Comparison of ENCODE assay signal across 8 cellular contexts in genomic region chr1:28508435-28508754, GRCh38. TPM values are rescaled to one million over a fixed set of nuclear protein-coding genes. Genes with fewer than 3 reads are reported as not detected.
DNase-seq lines count a peak whose midpoint lies in the region; ATAC-seq and TF ChIP-seq lines count a peak whose summit lies in the region.

No MANE protein-coding gene starts in this region.

- H3K4me1 ChIP-seq in tibial artery, result peaks cover 0 to 57% (median 39%) of the 10 kb centered on the region in 4 donors

- intact Hi-C loops in tibial artery (cut with DNase I; ENCODE audit: low total_unique reads), result loop anchor here (10.0 kb wide), 1 partner anchor 254 kb away; the partner anchor contains the start of gene SESN2

- H3K36me3 Mint-ChIP-seq in activated CD4-positive, alpha-beta T cell treated with anti-CD3 and anti-CD28 coated beads, Interleukin-2, amount 10 ng/mL, durations not matched to agents 7 days and 5 days (ENCODE audit: low read depth), result peaks cover 69% of the 10 kb centered on the region
- peaks cover 56% of the 10 kb centered on the region for H3K36me3 Mint-ChIP-seq in activated T-cell treated with anti-CD3 and anti-CD28 coated beads, Interleukin-2, amount 50 U/mL, for 4 hours (ENCODE audit: insufficient read depth)

- no peak for TF ChIP-seq CTCF in tibial artery (IDR thresholded peaks at IDR 0.05)

- H3K27ac ChIP-seq in tibial artery, result peak overlapping the region in 1 of 2 donors; percentile 79

- DNase-seq in activated CD4-positive, alpha-beta T cell treated with anti-CD3 and anti-CD28 coated beads, Interleukin-2, amount 10 ng/mL, durations not matched to agents 7 days and 5 days, result no peak
- no peak for DNase-seq in activated CD4-positive, alpha-beta T cell treated with anti-CD3 and anti-CD28 coated beads for 1 hour
- no peak for DNase-seq in activated T-cell treated with anti-CD3 and anti-CD28 coated beads, Interleukin-2, amount 50 U/mL, for 4 hours
- DNase-seq in tibial artery (no peak), occipital lobe (lab: John Stamatoyannopoulos, UW) (no peak)

- no peaks in the 10 kb centered on the region for H3K9me3 ChIP-seq in iPS-18c (ENCODE audit: control insufficient read depth, insufficient read depth, low read length)
- H3K9me3 ChIP-seq in tibial artery, result no peaks in the 10 kb centered on the region

- H3K27me3 Mint-ChIP-seq in activated CD4-positive, alpha-beta T cell treated with anti-CD3 and anti-CD28 coated beads, Interleukin-2, amount 10 ng/mL, durations not matched to agents 7 days and 5 days, result no peaks in the 10 kb centered on the region
- peaks cover 7% of the 10 kb centered on the region for H3K27me3 Mint-ChIP-seq in activated T-cell treated with anti-CD3 and anti-CD28 coated beads, Interleukin-2, amount 50 U/mL, for 4 hours (ENCODE audit: low read depth)

- no peak for ATAC-seq in activated T-cell treated with anti-CD3 and anti-CD28 coated beads, Interleukin-2, amount 50 U/mL, for 4 hours
- no peak for ATAC-seq in GM18858 (IDR thresholded peaks at IDR 0.05; ENCODE audit: unreplicated experiment)
- no peak for ATAC-seq in HG02885 (IDR thresholded peaks at IDR 0.05; ENCODE audit: poor library complexity, unreplicated experiment)

- H3K4me1 Mint-ChIP-seq in activated CD4-positive, alpha-beta T cell treated with anti-CD3 and anti-CD28 coated beads, Interleukin-2, amount 10 ng/mL, durations not matched to agents 7 days and 5 days, result peaks cover 50% of the 10 kb centered on the region
- H3K4me1 Mint-ChIP-seq in activated T-cell treated with anti-CD3 and anti-CD28 coated beads, Interleukin-2, amount 50 U/mL, for 4 hours (ENCODE audit: low read depth), result peaks cover 30% of the 10 kb centered on the region

- POLR2A ChIA-PET in activated CD4-positive, alpha-beta T cell treated with anti-CD3 and anti-CD28 coated beads, Interleukin-2, amount 10 ng/mL, durations not matched to agents 7 days and 5 days (lab: Charles Lee), result interaction anchor here (1.8 kb wide), 1 partner anchor 259 kb away, joined by 5 read pairs; no protein-coding TSS in a partner anchor

- CTCF ChIA-PET in activated CD4-positive, alpha-beta T cell treated with anti-CD3 and anti-CD28 coated beads, Interleukin-2, amount 10 ng/mL, durations not matched to agents 7 days and 5 days (lab: Charles Lee), result no interaction called here

- H3K4me3 Mint-ChIP-seq in activated CD4-positive, alpha-beta T cell treated with anti-CD3 and anti-CD28 coated beads, Interleukin-2, amount 10 ng/mL, durations not matched to agents 7 days and 5 days, result peak overlapping the region; percentile 96
- peak overlapping the region; percentile 100 for H3K4me3 Mint-ChIP-seq in activated T-cell treated with anti-CD3 and anti-CD28 coated beads, Interleukin-2, amount 50 U/mL, for 4 hours

- H3K36me3 ChIP-seq in tibial artery, result peaks cover 44 to 55% (median 53%) of the 10 kb centered on the region in 3 donors

- H3K27me3 ChIP-seq in tibial artery, result no peaks in the 10 kb centered on the region

- peak overlapping the region; percentile 98 for H3K27ac Mint-ChIP-seq in activated CD4-positive, alpha-beta T cell treated with anti-CD3 and anti-CD28 coated beads, Interleukin-2, amount 10 ng/mL, durations not matched to agents 7 days and 5 days

- H3K9me3 Mint-ChIP-seq in activated CD4-positive, alpha-beta T cell treated with anti-CD3 and anti-CD28 coated beads, Interleukin-2, amount 10 ng/mL, durations not matched to agents 7 days and 5 days, result no peaks in the 10 kb centered on the region
- H3K9me3 Mint-ChIP-seq in activated T-cell treated with anti-CD3 and anti-CD28 coated beads, Interleukin-2, amount 50 U/mL, for 4 hours, result no peaks in the 10 kb centered on the region

- peak overlapping the region; percentile 83 for H3K4me3 ChIP-seq in iPS-18c (ENCODE audit: insufficient read depth, low read depth, low read length)
- peak overlapping the region; percentile 70 to 75 for H3K4me3 ChIP-seq in tibial artery

RNA-seq across cellular contexts. Expression of gene RCC1, which starts 2.6 kb away (rescaled TPM):
- total RNA-seq in activated CD4-positive, alpha-beta T cell treated with anti-CD3 and anti-CD28 coated beads, Interleukin-2, amount 10 ng/mL, durations not matched to agents 7 days and 5 days, result 10 to 100 TPM; 76.2 to 76.5 TPM
- total RNA-seq in activated T-cell treated with anti-CD3 and anti-CD28 coated beads, Interleukin-2, amount 50 U/mL, for 4 hours, result 100 to 1,000 TPM; 106 to 149 (median 139) TPM
- total RNA-seq in occipital lobe, result 13.4 TPM

RNA-seq across cellular contexts. Expression of gene TRNAU1AP, which starts 44.5 kb away (rescaled TPM):
- total RNA-seq in activated CD4-positive, alpha-beta T cell treated with anti-CD3 and anti-CD28 coated beads, Interleukin-2, amount 10 ng/mL, durations not matched to agents 7 days and 5 days, result 10 to 100 TPM; 69.3 to 70.6 TPM
- 10 to 100 TPM; 37.4 to 44.1 (median 37.7) TPM for total RNA-seq in activated T-cell treated with anti-CD3 and anti-CD28 coated beads, Interleukin-2, amount 50 U/mL, for 4 hours
- total RNA-seq in occipital lobe, result 39.8 TPM
